In the genomic region with DNA sequence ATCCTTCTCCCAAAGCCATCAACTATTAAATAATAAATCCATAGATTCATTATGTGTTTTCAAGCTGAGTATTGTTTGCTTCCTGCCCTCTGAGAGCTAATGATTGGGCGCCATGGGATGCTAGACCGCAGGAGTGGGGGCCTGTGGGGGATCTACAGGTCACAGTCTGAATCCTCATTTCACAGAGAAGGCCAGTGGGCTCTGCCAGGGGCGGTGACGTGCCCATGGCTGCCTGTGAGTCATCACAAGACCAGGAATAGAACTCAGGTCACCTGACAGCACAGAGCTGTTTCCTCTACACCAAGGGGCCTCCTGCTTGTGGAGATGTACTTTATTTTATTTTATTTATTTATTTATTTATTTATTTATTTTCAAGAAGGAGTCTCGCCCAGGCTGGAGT, we compare ENCODE assay signal across 8 cellular contexts. TPM values are rescaled to one million over a fixed set of nuclear protein-coding genes. Genes with fewer than 3 reads are reported as not detected.
DNase-seq lines count a peak whose midpoint lies in the region; ATAC-seq, FAIRE-seq and TF ChIP-seq lines count a peak whose summit lies in the region.

No MANE protein-coding gene starts in this region.

- H3K27ac ChIP-seq in ACC112 (ENCODE audit: low read depth, low read length) (peak overlapping the region; percentile 99), lung (ENCODE audit: low read depth in 1 of 2, low read length in 1 of 2) (peak overlapping the region; percentile 89 to 96), stomach smooth muscle (ENCODE audit: low read length) (peak overlapping the region; percentile 99)

- no peak for FAIRE-seq in H54 (lab: Jason Lieb, UNC)

- WGBS in lung, 2 donors, result 32 to 42% methylated on average over 5 of the region's 5 CpGs

- DNase-seq in H54 (ENCODE audit: insufficient read length, low spot score) (peak; percentile 75), T-helper 2 cell (peak in 3 of 5 experiments; percentile 32 to 85 (median 44)), lung (ENCODE audit: low spot score) (peak; percentile 68)
- peak; percentile 30 for DNase-seq in central memory CD4-positive, alpha-beta T cell
- DNase-seq in effector CD8-positive, alpha-beta T cell (lab: John Stamatoyannopoulos, UW), result no peak

- H3K27me3 ChIP-seq in ACC112 (ENCODE audit: insufficient read depth, low read length) (no peaks in the 10 kb centered on the region), lung (ENCODE audit: control insufficient read depth, insufficient read depth) (no peaks in the 10 kb centered on the region), stomach smooth muscle (ENCODE audit: control insufficient read depth in 1 of 2, insufficient read depth in 2 of 2, low read length in 2 of 2) (no peaks in the 10 kb centered on the region)

- peaks cover 13% of the 10 kb centered on the region for H3K79me2 ChIP-seq in ACC112 (ENCODE audit: control insufficient read depth, insufficient read depth, low read length, unreplicated experiment)

- H3K4me3 ChIP-seq in ACC112 (ENCODE audit: low read depth, low read length) (peak overlapping the region; percentile 70), lung (no peak overlapping the region), stomach smooth muscle (ENCODE audit: low read length in 2 of 2) (peak overlapping the region; percentile 28 to 64)

- no peaks in the 10 kb centered on the region for H3K36me3 ChIP-seq in ACC112 (ENCODE audit: insufficient read depth, low read length)
- no peaks in the 10 kb centered on the region for H3K36me3 ChIP-seq in lung (ENCODE audit: control insufficient read depth in 2 of 2, insufficient read depth in 2 of 2, low read length in 2 of 2)
- H3K36me3 ChIP-seq in stomach smooth muscle (ENCODE audit: control insufficient read depth in 2 of 2, insufficient read depth in 2 of 2, low read length in 2 of 2), result no peaks in the 10 kb centered on the region

- H3K9me3 ChIP-seq in lung (ENCODE audit: control insufficient read depth in 2 of 2, insufficient read depth in 1 of 2, low read length in 1 of 2), result no peaks in the 10 kb centered on the region
- H3K9me3 ChIP-seq in stomach smooth muscle (ENCODE audit: control insufficient read depth in 2 of 2, low read length in 2 of 2), result no peaks in the 10 kb centered on the region

- no peak for TF ChIP-seq POLR2A in H54 (IDR thresholded peaks at IDR 0.05; ENCODE audit: low read depth, low read length)

- H3K4me1 ChIP-seq in ACC112 (ENCODE audit: control insufficient read depth, insufficient read depth, low read length, unreplicated experiment) (peaks cover 63% of the 10 kb centered on the region), lung (ENCODE audit: control insufficient read depth in 2 of 2, insufficient read depth in 2 of 2, low read length in 2 of 2) (peaks cover 32 to 36% of the 10 kb centered on the region in 2 donors), stomach smooth muscle (ENCODE audit: control insufficient read depth, insufficient read depth, low read length) (peaks cover 78% of the 10 kb centered on the region)

- no peak overlapping the region for H2AFZ ChIP-seq in ACC112 (ENCODE audit: low read length, unreplicated experiment)

- TF ChIP-seq CTCF in lung (IDR thresholded peaks at IDR 0.05; ENCODE audit: control extremely low read depth, extremely low read depth), result no peak

- ATAC-seq in lung (ENCODE audit: insufficient read depth, low FRiP score), result peak; percentile 48
- no peak for ATAC-seq in GM18517 (IDR thresholded peaks at IDR 0.05; ENCODE audit: unreplicated experiment)

- peak overlapping the region; percentile 65 to 86 for H3K9ac ChIP-seq in stomach smooth muscle (ENCODE audit: low read length in 2 of 2)

RNA-seq across cellular contexts. Expression of gene IL6R, which starts 15.0 kb away (rescaled TPM):
- 10 to 100 TPM; 33.2 to 79.7 TPM for total RNA-seq in lung
- polyA plus RNA-seq in lung, result 10 to 100 TPM; 12.3 to 30.8 TPM
